Comparison of ENCODE assay signal across 14 cellular contexts in genomic region chr15:64948916-64949315, GRCh38.
"Had no signal": no experiment of that assay in that cellular context is flagged by ENCODE, and none has a peak within 500 bp of the region (broad histone marks: within the 10 kb centered on the region; RNA-seq: fewer than 3 reads in every experiment).

No MANE protein-coding gene starts in this region.

- H3K27me3 ChIP-seq: brain microvascular endothelial cell, neural progenitor cell, ovary, right lobe of liver, tibial nerve had no signal

- DNase-seq: activated B cell treated with CpG ODN at 0.5 μM for 24 hours; activated CD4-positive, alpha-beta T cell treated with anti-CD3 and anti-CD28 coated beads, Interleukin-2, amount 10 ng/mL, durations not matched to agents 7 days and 5 days; activated naive CD4-positive, alpha-beta T cell; anterior cingulate cortex; brain microvascular endothelial cell; cortex of kidney; effector CD4-positive, alpha-beta T cell; foreskin fibroblast; mesendoderm; ovary; right lobe of liver; T-helper 2 cell had no signal

- H3K9me3 ChIP-seq: ovary, right lobe of liver, tibial nerve had no signal

- H3K4me1 ChIP-seq: neural progenitor cell, tibial nerve had no signal

- H3K36me3 ChIP-seq: brain microvascular endothelial cell, neural progenitor cell, ovary, right lobe of liver had no signal

- H3K4me3 ChIP-seq: neural progenitor cell, ovary, right lobe of liver, tibial nerve had no signal

- H3K27ac ChIP-seq: brain microvascular endothelial cell, neural progenitor cell, ovary, right lobe of liver, tibial nerve had no signal
